Comparison of ENCODE assay signal across 9 cellular contexts in genomic region chr1:22673486-22674409, GRCh38. TPM values are rescaled to one million over a fixed set of nuclear protein-coding genes. Genes with fewer than 3 reads are reported as not detected.
DNase-seq lines count a peak whose midpoint lies in the region; ATAC-seq, FAIRE-seq and TF ChIP-seq lines count a peak whose summit lies in the region.
"Had no signal": no experiment of that assay in that cellular context is flagged by ENCODE, and none has a peak within 500 bp of the region (broad histone marks: within the 10 kb centered on the region; RNA-seq: fewer than 3 reads in every experiment).

No MANE protein-coding gene starts in this region.

- BruUV-seq in GM12878 (replicated peaks; lab: Mats Ljungman, UMichigan) = no TSS peak

- no peak overlapping the region for H3K4me2 ChIP-seq in GM12878 (ENCODE audit: control insufficient read depth, insufficient read depth)

- DNase-seq in Ammon's horn (ENCODE audit: low spot score) (peak; percentile 70), NCI-H2196 treated with DMSO at 0.1 percent for 48 hours (lab: John Stamatoyannopoulos, UW; ENCODE audit: unreplicated experiment) (peak; percentile 8), GM12878 (ENCODE audit: low read depth, low spot score) (no peak), kidney (no peak), suprapubic skin (ENCODE audit: low spot score in 2 of 2) (no peak)
- DNase-seq in stimulated activated CD8-positive, alpha-beta memory T cell treated with anti-CD3 and anti-CD28 coated beads, Interleukin-2, amount 100 ng/mL, for 48 hours (ENCODE audit: low read depth in 2 of 2) = peak; percentile 19 to 26
- DNase-seq: naive B cell had no signal

- H4K20me1 ChIP-seq in GM12878 (ENCODE audit: control insufficient read depth, insufficient read depth) = no peaks in the 10 kb centered on the region

- no peak for TF ChIP-seq POLR2A in GM12878 (IDR thresholded peaks at IDR 0.05; ENCODE audit: low read depth, low read length)
- no peak for TF ChIP-seq POLR2A in suprapubic skin (IDR thresholded peaks at IDR 0.05)

- TF ChIP-seq EP300 in GM12878 (IDR thresholded peaks at IDR 0.05; ENCODE audit: borderline replicate concordance in 1 of 2, control insufficient read depth in 1 of 2, low read depth in 2 of 2, low read length in 2 of 2) (no peak), suprapubic skin (IDR thresholded peaks at IDR 0.05) (no peak)

- TF ChIP-seq RAD21 in GM12878 (IDR thresholded peaks at IDR 0.05; ENCODE audit: insufficient read depth, low read depth, low read length) = peak; percentile 58

- WGBS in GM12878 (ENCODE audit: insufficient coverage, insufficient replicate concordance, low lambda C conversion rate, missing lambda C conversion rate) = 14% methylated on average over 17 of the region's 17 CpGs
- 24% methylated on average over 17 of the region's 17 CpGs for WGBS in suprapubic skin

- in situ Hi-C loops in GM12878 (cut with MboI) = no loop called here

- no peaks in the 10 kb centered on the region for H3K79me2 ChIP-seq in GM12878 (ENCODE audit: control insufficient read depth, insufficient read depth, low read length)

- H3K4me1 ChIP-seq in GM12878 (ENCODE audit: control insufficient read depth, insufficient read depth, low read length) (no peaks in the 10 kb centered on the region), kidney (ENCODE audit: control insufficient read depth in 1 of 2, insufficient read depth in 1 of 2, low read depth in 1 of 2, low read length in 2 of 2) (no peaks in the 10 kb centered on the region), suprapubic skin (no peaks in the 10 kb centered on the region)

- TF ChIP-seq CTCF in GM12873 (IDR thresholded peaks at IDR 0.05; ENCODE audit: insufficient read depth, low read depth, low read length, missing control alignments) (peak; percentile 72), GM12878 (IDR thresholded peaks at IDR 0.05 in 2 of 3, conservative IDR thresholded peaks at IDR 0.05 in 1 of 3; ENCODE audit: control insufficient read depth in 2 of 3, extremely low read depth in 1 of 3, insufficient read depth in 1 of 3, low read depth in 3 of 3, low read length in 3 of 3) (peak; percentile 66 to 70 (median 69)), kidney (IDR thresholded peaks at IDR 0.05; ENCODE audit: borderline replicate concordance, extremely low read depth, insufficient read depth) (peak; percentile 39), suprapubic skin (IDR thresholded peaks at IDR 0.05) (peak in 1 of 2 donors; percentile 49)

- intact Hi-C loops in GM12878 (cut with micrococcal nuclease; ENCODE audit: unreplicated experiment) = loop anchor here (1.0 kb wide), 2 partner anchors 257 to 291 kb away; no protein-coding TSS in a partner anchor
- intact Hi-C loops in kidney (cut with DNase I) = no loop called here

- SMC1A ChIA-PET in GM12878 (lab: Charles Lee; ENCODE audit: uncharacterized antibody, unreplicated experiment) = interaction anchor here (0.8 to 1.0 kb wide), 2 partner anchors 188 to 258 kb away, joined by 3 to 4 read pairs; no protein-coding TSS in a partner anchor

- ATAC-seq in GM12878 = peak; percentile 83
- ATAC-seq in HG02981 (IDR thresholded peaks at IDR 0.05; ENCODE audit: unreplicated experiment) = no peak

- H3K9me3 ChIP-seq in GM12878 (replicated peaks; ENCODE audit: control insufficient read depth, insufficient read depth, low read length) = no peaks in the 10 kb centered on the region
- H3K9me3 ChIP-seq in kidney (ENCODE audit: control insufficient read depth in 1 of 2, low read length in 2 of 2) = no peaks in the 10 kb centered on the region
- no peaks in the 10 kb centered on the region for H3K9me3 ChIP-seq in suprapubic skin

- peaks cover 2% of the 10 kb centered on the region in 2 experiments; a peak in 2 of 4 replicates for H3K27me3 ChIP-seq in GM12878 (replicated peaks in 1 of 2; ENCODE audit: control insufficient read depth in 2 of 2, insufficient read depth in 2 of 2, low read length in 1 of 2)
- H3K27me3 ChIP-seq in suprapubic skin = peaks cover 57% of the 10 kb centered on the region

- FAIRE-seq in GM12878 (lab: Jason Lieb, UNC) = peak; percentile 85
- no peak for FAIRE-seq in kidney (lab: Jason Lieb, UNC)

- POLR2A ChIA-PET in GM12878 (lab: Charles Lee) = no interaction called here

- RAD21 ChIA-PET in GM12878 (lab: Charles Lee; ENCODE audit: unreplicated experiment) = interaction anchor here (1.2 kb wide), 1 partner anchor 257 kb away, joined by 4 read pairs; no protein-coding TSS in a partner anchor

- H3K9ac ChIP-seq in GM12878 (ENCODE audit: control insufficient read depth, insufficient read depth, low read length) = no peak overlapping the region
- H3K9ac ChIP-seq in kidney (ENCODE audit: low read length in 2 of 2) = no peak overlapping the region

- H3K4me3 ChIP-seq in GM12878 = no peak overlapping the region
- H3K4me3 ChIP-seq in kidney (ENCODE audit: low read length in 2 of 2) = no peak overlapping the region
- no peak overlapping the region for H3K4me3 ChIP-seq in suprapubic skin

- H3K27ac ChIP-seq in GM12878 (ENCODE audit: control insufficient read depth, insufficient read depth) = no peak overlapping the region
- H3K27ac ChIP-seq in kidney (ENCODE audit: low read depth in 2 of 2, low read length in 2 of 2) = no peak overlapping the region
- H3K27ac ChIP-seq in suprapubic skin = no peak overlapping the region

- H3K36me3 ChIP-seq in GM12878 (ENCODE audit: control insufficient read depth in 2 of 2, insufficient read depth in 2 of 2, low read length in 1 of 2) (no peaks in the 10 kb centered on the region), kidney (ENCODE audit: control insufficient read depth in 1 of 2, insufficient read depth in 2 of 2, low read length in 2 of 2) (no peaks in the 10 kb centered on the region), suprapubic skin (no peaks in the 10 kb centered on the region)

- CTCF ChIA-PET in GM12878 (lab: Yijun Ruan, JAX) = interaction anchor here (1.0 to 2.1 kb wide), 7 partner anchors 11 to 256 kb away, joined by 3 to 8 read pairs (median 5); no protein-coding TSS in a partner anchor

- no peak overlapping the region for H2AFZ ChIP-seq in GM12878 (ENCODE audit: control insufficient read depth, low read depth, low read length)

RNA-seq across cellular contexts. Expression of gene C1QB, which starts 20.7 kb away (rescaled TPM):
- not detected in 2 replicates for total RNA-seq in GM12878 (2013; cell fraction: nucleolus; rRNA removed)
- total RNA-seq in GM12878 (2014; rRNA removed) (not detected in 2 replicates), GM12878 (2014; rRNA removed; fragmentation: Illumina TruSeq; extraction: Trizol) (not detected in 2 replicates), GM12878 (2021) (0.19 and 0.62 TPM in 2 replicates), kidney (296 TPM), suprapubic skin (10 to 100 TPM; 14.5 to 71.5 (median 33.0) TPM)
- polyA plus RNA-seq in GM12878 (2011; ENCODE audit: low read depth) = not detected
- polyA plus RNA-seq in GM12878 (2011; rRNA removed) (not detected in 2 replicates), GM12878 (2014; fragmentation: Illumina TruSeq; extraction: Trizol) (not detected in 2 replicates), GM12878 (2014; fragmentation: Nextera tagmentation; extraction: Ambion mirVana) (not detected), GM12878 (2014; rRNA removed) (not detected in 2 replicates), GM12878 (2016; fragmentation: Nextera tagmentation; extraction: Ambion mirVana) (not detected), kidney (ENCODE audit: insufficient read depth, low read depth, low replicate concordance) (95.1 TPM)
- 0.04 TPM in 1 of 2 replicates, not detected in the other for polyA plus RNA-seq in GM12878 (2011; cell fraction: cytosol; rRNA removed)
- polyA plus RNA-seq in GM12878 (2011; cell fraction: nucleus; rRNA removed) = not detected in 2 replicates
- polyA plus RNA-seq in GM12878 (2012) = not detected in 2 replicates
- polyA minus RNA-seq in GM12878 (2011; rRNA and poly(A)+ RNA removed) = not detected in 2 replicates
- not detected in 2 replicates for polyA minus RNA-seq in GM12878 (2011; cell fraction: cytosol; rRNA and poly(A)+ RNA removed)
- polyA minus RNA-seq in GM12878 (2011; cell fraction: nucleus; rRNA and poly(A)+ RNA removed) = not detected in 2 replicates

RNA-seq across cellular contexts. Expression of gene C1QC, which starts 30.3 kb away (rescaled TPM):
- total RNA-seq in GM12878 (2013; cell fraction: nucleolus; rRNA removed) = not detected in 2 replicates
- total RNA-seq in GM12878 (2014; rRNA removed) = not detected in 2 replicates
- not detected in 2 replicates for total RNA-seq in GM12878 (2014; rRNA removed; fragmentation: Illumina TruSeq; extraction: Trizol)
- 0.64 and 0.74 TPM in 2 replicates for total RNA-seq in GM12878 (2021)
- not detected for polyA plus RNA-seq in GM12878 (2011; ENCODE audit: low read depth)
- polyA plus RNA-seq in GM12878 (2011; rRNA removed) = not detected in 2 replicates
- polyA plus RNA-seq in GM12878 (2011; cell fraction: cytosol; rRNA removed) = not detected in 2 replicates
- polyA plus RNA-seq in GM12878 (2011; cell fraction: nucleus; rRNA removed) = not detected in 2 replicates
- not detected in 2 replicates for polyA plus RNA-seq in GM12878 (2012)
- polyA plus RNA-seq in GM12878 (2014; fragmentation: Illumina TruSeq; extraction: Trizol) = not detected in 2 replicates
- polyA plus RNA-seq in GM12878 (2014; fragmentation: Nextera tagmentation; extraction: Ambion mirVana) = not detected
- polyA plus RNA-seq in GM12878 (2014; rRNA removed) = not detected in 2 replicates
- not detected for polyA plus RNA-seq in GM12878 (2016; fragmentation: Nextera tagmentation; extraction: Ambion mirVana)
- not detected in 2 replicates for polyA minus RNA-seq in GM12878 (2011; rRNA and poly(A)+ RNA removed)
- not detected in 2 replicates for polyA minus RNA-seq in GM12878 (2011; cell fraction: cytosol; rRNA and poly(A)+ RNA removed)
- not detected in 2 replicates for polyA minus RNA-seq in GM12878 (2011; cell fraction: nucleus; rRNA and poly(A)+ RNA removed)
- 287 TPM for total RNA-seq in kidney
- polyA plus RNA-seq in kidney (ENCODE audit: insufficient read depth, low read depth, low replicate concordance) = 57.4 TPM
- 10 to 100 TPM in 3 of 4 donors, 1 to 10 TPM in 1; 6.5 to 31.9 (median 20.4) TPM for total RNA-seq in suprapubic skin

RNA-seq across cellular contexts. Expression of gene EPHB2, which starts 36.9 kb away (rescaled TPM):
- total RNA-seq in GM12878 (2013; cell fraction: nucleolus; rRNA removed) = 1.6 and 3.4 TPM in 2 replicates
- total RNA-seq in GM12878 (2014; rRNA removed) = 1.7 and 2.6 TPM in 2 replicates
- 0.92 and 0.94 TPM in 2 replicates for total RNA-seq in GM12878 (2014; rRNA removed; fragmentation: Illumina TruSeq; extraction: Trizol)
- total RNA-seq in GM12878 (2021) = 2.0 and 3.3 TPM in 2 replicates
- polyA plus RNA-seq in GM12878 (2011; ENCODE audit: low read depth) = 0.07 TPM
- 0.13 and 0.68 TPM in 2 replicates for polyA plus RNA-seq in GM12878 (2011; rRNA removed)
- 0.73 and 0.84 TPM in 2 replicates for polyA plus RNA-seq in GM12878 (2011; cell fraction: cytosol; rRNA removed)
- polyA plus RNA-seq in GM12878 (2011; cell fraction: nucleus; rRNA removed) = 1.1 and 2.1 TPM in 2 replicates
- polyA plus RNA-seq in GM12878 (2012) = 0.22 and 0.46 TPM in 2 replicates
- 0.68 and 1.2 TPM in 2 replicates for polyA plus RNA-seq in GM12878 (2014; fragmentation: Illumina TruSeq; extraction: Trizol)
- under 1 TPM; 0.13 to 0.31 TPM for polyA plus RNA-seq in GM12878 (2014; fragmentation: Nextera tagmentation; extraction: Ambion mirVana)
- polyA plus RNA-seq in GM12878 (2014; rRNA removed) = 1.2 and 1.6 TPM in 2 replicates
- polyA plus RNA-seq in GM12878 (2016; fragmentation: Nextera tagmentation; extraction: Ambion mirVana) = under 1 TPM; 0.24 to 0.91 TPM
- 2.3 and 3.2 TPM in 2 replicates for polyA minus RNA-seq in GM12878 (2011; rRNA and poly(A)+ RNA removed)
- polyA minus RNA-seq in GM12878 (2011; cell fraction: cytosol; rRNA and poly(A)+ RNA removed) = 0.31 and 0.40 TPM in 2 replicates
- 0.77 and 0.97 TPM in 2 replicates for polyA minus RNA-seq in GM12878 (2011; cell fraction: nucleus; rRNA and poly(A)+ RNA removed)
- total RNA-seq in kidney = 9.5 TPM
- 3.0 TPM for polyA plus RNA-seq in kidney (ENCODE audit: insufficient read depth, low read depth, low replicate concordance)
- total RNA-seq in suprapubic skin = 1 to 10 TPM in 3 of 4 donors, under 1 TPM in 1; 0.32 to 4.0 (median 1.7) TPM

RNA-seq across cellular contexts. Expression of gene C1QA, which starts 37.3 kb away (rescaled TPM):
- not detected in 2 replicates for total RNA-seq in GM12878 (2013; cell fraction: nucleolus; rRNA removed)
- total RNA-seq in GM12878 (2014; rRNA removed) (not detected in 2 replicates), GM12878 (2014; rRNA removed; fragmentation: Illumina TruSeq; extraction: Trizol) (not detected in 2 replicates), GM12878 (2021) (0.24 and 0.59 TPM in 2 replicates), kidney (238 TPM), suprapubic skin (10 to 100 TPM in 2 of 4 donors, 1 to 10 TPM in 2; 7.2 to 24.3 (median 16.4) TPM)
- polyA plus RNA-seq in GM12878 (2011; ENCODE audit: low read depth) = not detected
- polyA plus RNA-seq in GM12878 (2011; rRNA removed) (not detected in 2 replicates), GM12878 (2014; fragmentation: Illumina TruSeq; extraction: Trizol) (not detected in 2 replicates), GM12878 (2014; fragmentation: Nextera tagmentation; extraction: Ambion mirVana) (not detected), GM12878 (2014; rRNA removed) (not detected in 2 replicates), GM12878 (2016; fragmentation: Nextera tagmentation; extraction: Ambion mirVana) (not detected), kidney (ENCODE audit: insufficient read depth, low read depth, low replicate concordance) (150 TPM)
- not detected in 2 replicates for polyA plus RNA-seq in GM12878 (2011; cell fraction: cytosol; rRNA removed)
- polyA plus RNA-seq in GM12878 (2011; cell fraction: nucleus; rRNA removed) = not detected in 2 replicates
- not detected in 2 replicates for polyA plus RNA-seq in GM12878 (2012)
- polyA minus RNA-seq in GM12878 (2011; rRNA and poly(A)+ RNA removed) = not detected in 2 replicates
- not detected in 2 replicates for polyA minus RNA-seq in GM12878 (2011; cell fraction: cytosol; rRNA and poly(A)+ RNA removed)
- not detected in 2 replicates for polyA minus RNA-seq in GM12878 (2011; cell fraction: nucleus; rRNA and poly(A)+ RNA removed)

Comparison
In these comparisons a context has a peak if more than half of its experiments do, and no peak if none do; other contexts are left out.
1. DNase-seq: peak in Ammon's horn (single experiment), NCI-H2196 treated with DMSO at 0.1 percent for 48 hours (single experiment) and stimulated activated CD8-positive, alpha-beta memory T cell treated with anti-CD3 and anti-CD28 coated beads, Interleukin-2, amount 100 ng/mL, for 48 hours (2 of 2); none in GM12878 (single experiment), kidney (single experiment) and suprapubic skin (0 of 2).
2. RNA of gene C1QB, which starts 20.7 kb away (total RNA-seq): 296 TPM in kidney (single experiment) and 14.5 to 71.5 TPM in suprapubic skin; 0.19 to 0.62 TPM in GM12878; every median in the first group is over 4 times any median in the second.